9 cellular contexts compared by ENCODE assay signal in the genomic region with DNA sequence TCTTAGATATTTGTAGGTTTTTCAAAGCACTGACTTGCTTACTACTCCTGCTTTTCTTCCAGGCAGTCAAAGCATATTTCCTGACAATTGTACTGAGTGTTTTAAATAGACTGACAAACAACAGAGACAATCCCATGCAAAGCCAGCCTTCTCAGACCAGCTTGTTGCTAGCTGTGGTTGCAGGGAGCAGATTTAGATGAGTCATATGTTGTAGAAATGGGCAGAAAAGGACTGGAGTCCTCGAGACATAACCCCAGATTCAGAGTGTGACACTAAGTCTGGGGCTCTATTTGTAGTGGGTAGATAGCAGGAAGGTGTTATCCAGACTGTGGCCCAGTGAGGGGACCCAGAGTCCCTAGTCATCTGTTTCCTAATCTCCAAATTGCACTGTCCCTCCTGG.
DNase-seq lines count a peak whose midpoint lies in the region; ATAC-seq and TF ChIP-seq lines count a peak whose summit lies in the region.
"Had no signal": no experiment of that assay in that cellular context is flagged by ENCODE, and none has a peak within 500 bp of the region (broad histone marks: within the 10 kb centered on the region; RNA-seq: fewer than 3 reads in every experiment).

No MANE protein-coding gene starts in this region.

- H3K27ac ChIP-seq in gastroesophageal sphincter = no peak overlapping the region

- H3K27ac Mint-ChIP-seq in T-helper 17 cell (no peak overlapping the region), type B pancreatic cell (peak overlapping the region; percentile 40), glutamatergic neuron (ENCODE audit: unreplicated experiment) (no peak overlapping the region)

- ATAC-seq in T-helper 17 cell (peak; percentile 63), GM21619 (IDR thresholded peaks at IDR 0.05; ENCODE audit: unreplicated experiment) (no peak), gastroesophageal sphincter (no peak)

- H3K4me1 ChIP-seq in gastroesophageal sphincter = peaks cover 0 to 36% (median 0%) of the 10 kb centered on the region in 3 donors

- no peak overlapping the region for H3K4me3 ChIP-seq in gastroesophageal sphincter

- no peaks in the 10 kb centered on the region for H3K36me3 ChIP-seq in gastroesophageal sphincter

- H3K36me3 Mint-ChIP-seq in T-helper 17 cell (ENCODE audit: low read depth) (no peaks in the 10 kb centered on the region), type B pancreatic cell (no peaks in the 10 kb centered on the region), glutamatergic neuron (ENCODE audit: unreplicated experiment) (no peaks in the 10 kb centered on the region)

- H3K4me3 Mint-ChIP-seq in T-helper 17 cell (peak overlapping the region; percentile 69), type B pancreatic cell (no peak overlapping the region), glutamatergic neuron (ENCODE audit: unreplicated experiment) (no peak overlapping the region)

- H3K9me3 ChIP-seq in T-helper 17 cell (ENCODE audit: control insufficient read depth, low read length, poor library complexity, severe bottlenecking) = no peaks in the 10 kb centered on the region
- no peaks in the 10 kb centered on the region for H3K9me3 ChIP-seq in gastroesophageal sphincter

- DNase-seq in activated naive CD4-positive, alpha-beta T cell treated with Interleukin-2 at 50 U/mL for 16 hours = peak; percentile 19
- no peak for DNase-seq in activated naive CD4-positive, alpha-beta T cell treated with anti-CD3 and anti-CD28 coated beads, Interleukin-2, amount 50 U/mL, for 16 hours
- DNase-seq in T-helper 17 cell (no peak), fibroblast of peridontal ligament (ENCODE audit: extremely low read depth) (peak; percentile 59), type B pancreatic cell (ENCODE audit: extremely low spot score, unreplicated experiment) (no peak), glutamatergic neuron (no peak)
- DNase-seq: stimulated activated CD4-positive, alpha-beta T cell treated with anti-CD3 and anti-CD28 coated beads, Interleukin-4, amount 100 ng/mL, for 1 hour had no signal

- WGBS in gastroesophageal sphincter (ENCODE audit: low coverage in 1 of 2), 2 donors = 57% methylated on average over 1 of the region's 1 CpG; no CpG with 5 or more reads in 1 of the 2 donors

- no peak for TF ChIP-seq POLR2A in gastroesophageal sphincter (IDR thresholded peaks at IDR 0.05)

- H3K27me3 Mint-ChIP-seq in T-helper 17 cell (no peaks in the 10 kb centered on the region), type B pancreatic cell (no peaks in the 10 kb centered on the region), glutamatergic neuron (ENCODE audit: unreplicated experiment) (peaks cover 2% of the 10 kb centered on the region)

- no peak for TF ChIP-seq CTCF in type B pancreatic cell (conservative IDR thresholded peaks at IDR 0.05)
- no peak for TF ChIP-seq CTCF in glutamatergic neuron (IDR thresholded peaks at IDR 0.05; ENCODE audit: partially characterized antibody, unreplicated experiment)
- no peak for TF ChIP-seq CTCF in gastroesophageal sphincter (IDR thresholded peaks at IDR 0.05)

- no peak for TF ChIP-seq EP300 in gastroesophageal sphincter (IDR thresholded peaks at IDR 0.05)

- H3K4me1 Mint-ChIP-seq in T-helper 17 cell (peaks cover 19% of the 10 kb centered on the region), type B pancreatic cell (ENCODE audit: unreplicated experiment) (peaks cover 13% of the 10 kb centered on the region), glutamatergic neuron (ENCODE audit: low read depth, unreplicated experiment) (no peaks in the 10 kb centered on the region)

- no peaks in the 10 kb centered on the region for H3K27me3 ChIP-seq in gastroesophageal sphincter

- peaks cover 5% of the 10 kb centered on the region for H3K9me3 Mint-ChIP-seq in type B pancreatic cell
- H3K9me3 Mint-ChIP-seq in glutamatergic neuron (ENCODE audit: unreplicated experiment) = no peaks in the 10 kb centered on the region

Comparison
In these comparisons a context has a peak if more than half of its experiments do, and no peak if none do; other contexts are left out.
1. DNase-seq: peak in activated naive CD4-positive, alpha-beta T cell treated with Interleukin-2 at 50 U/mL for 16 hours (single experiment) and fibroblast of peridontal ligament (single experiment); none in activated naive CD4-positive, alpha-beta T cell treated with anti-CD3 and anti-CD28 coated beads, Interleukin-2, amount 50 U/mL, for 16 hours (single experiment), T-helper 17 cell (0 of 3), type B pancreatic cell (single experiment) and glutamatergic neuron (single experiment).